In the genomic region with DNA sequence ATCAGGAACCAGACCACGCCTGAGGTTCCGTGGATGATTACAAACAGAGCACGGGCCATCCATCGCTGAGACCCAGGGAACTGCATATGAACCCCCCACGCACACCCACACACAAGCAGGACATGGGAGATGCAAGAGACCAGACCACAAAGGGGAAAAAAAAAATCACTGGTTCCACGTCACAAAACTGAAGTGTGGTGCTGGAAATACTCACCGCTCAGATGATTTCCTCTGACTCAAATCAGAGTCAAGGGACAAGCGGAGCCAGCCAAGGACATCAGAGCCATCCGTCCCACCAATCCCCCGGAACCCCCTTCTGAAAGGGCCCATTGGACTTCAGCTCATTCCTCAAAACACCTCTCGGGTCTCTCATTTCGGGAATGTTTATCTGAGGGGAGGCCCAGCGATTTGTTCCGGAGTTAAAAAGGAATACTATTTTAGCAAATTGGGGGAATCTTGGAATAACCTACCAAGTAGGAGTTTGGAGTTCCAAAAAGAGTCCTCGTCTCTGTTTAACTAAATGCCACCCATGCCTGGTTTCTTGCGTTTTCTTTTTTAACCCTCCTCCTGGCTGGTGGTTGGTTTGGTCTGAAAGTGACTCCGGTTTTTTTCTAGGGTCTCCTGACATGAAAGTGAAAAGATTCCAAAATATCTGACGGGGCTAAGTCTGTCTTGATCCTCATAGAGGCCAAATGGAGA, we compare ENCODE assay signal across 8 cellular contexts. TPM values are rescaled to one million over a fixed set of nuclear protein-coding genes. Genes with fewer than 3 reads are reported as not detected.
DNase-seq lines count a peak whose midpoint lies in the region; ATAC-seq, FAIRE-seq and TF ChIP-seq lines count a peak whose summit lies in the region.

No MANE protein-coding gene starts in this region.

- H3K27me3 ChIP-seq in SU-DHL-6 (ENCODE audit: low read length) (no peaks in the 10 kb centered on the region), subcutaneous abdominal adipose tissue (ENCODE audit: control insufficient read depth in 5 of 5, insufficient read depth in 4 of 5, low read length in 5 of 5) (no peaks in the 10 kb centered on the region)

- peak overlapping the region; percentile 28 for H3K4me2 ChIP-seq in SU-DHL-6 (ENCODE audit: low read depth, low read length, poor library complexity, severe bottlenecking)

- peaks cover 6% of the 10 kb centered on the region; the same call in 1 of the 2 replicates for H3F3A ChIP-seq in SU-DHL-6 (ENCODE audit: insufficient read depth)

- no peak for FAIRE-seq in HTR-8/SVneo (lab: Jason Lieb, UNC)

- H3K9me3 ChIP-seq in SU-DHL-6 (ENCODE audit: insufficient read depth, low read length) = no peaks in the 10 kb centered on the region
- no peaks in the 10 kb centered on the region for H3K9me3 ChIP-seq in subcutaneous abdominal adipose tissue (ENCODE audit: control insufficient read depth in 5 of 5, low read length in 5 of 5)

- no peak overlapping the region for H3K4me3 ChIP-seq in SU-DHL-6 (ENCODE audit: insufficient read depth, low read length, poor library complexity, severe bottlenecking)
- peak overlapping the region in 1 of 5 donors; percentile 14 for H3K4me3 ChIP-seq in subcutaneous abdominal adipose tissue (ENCODE audit: low read depth in 1 of 5, low read length in 5 of 5)

- no peak for TF ChIP-seq CTCF in SU-DHL-6 (IDR thresholded peaks at IDR 0.05; ENCODE audit: insufficient read depth, low read length, poor library complexity, severe bottlenecking)

- DNase-seq in ELR (ENCODE audit: low read depth) = peak; percentile 90
- DNase-seq in left ventricle myocardium superior = no peak
- DNase-seq in NCI-H345 treated with DMSO at 0.1 percent for 48 hours (lab: John Stamatoyannopoulos, UW; ENCODE audit: unreplicated experiment) = no peak
- DNase-seq in NOMO-1 treated with dmso at 0.1 percent for 144 hours (lab: John Stamatoyannopoulos, UW; ENCODE audit: unreplicated experiment) = no peak
- DNase-seq in HTR-8/SVneo (ENCODE audit: insufficient read length, low spot score) = no peak

- H3K27ac ChIP-seq in SU-DHL-6 (ENCODE audit: low read depth, low read length) = peak overlapping the region; percentile 29; the same call in 1 of the 2 replicates
- H3K27ac ChIP-seq in subcutaneous abdominal adipose tissue (ENCODE audit: low read depth, low read length) = no peak overlapping the region

- H3K9me2 ChIP-seq in SU-DHL-6 (replicated peaks; ENCODE audit: insufficient read depth, low read length) = no peaks in the 10 kb centered on the region

- no peak overlapping the region for H3K9ac ChIP-seq in SU-DHL-6 (ENCODE audit: low read length)
- peak overlapping the region in 3 of 5 donors; percentile 15 to 52 (median 41) for H3K9ac ChIP-seq in subcutaneous abdominal adipose tissue (ENCODE audit: low read length in 5 of 5)

- H3K4me1 ChIP-seq in subcutaneous abdominal adipose tissue (ENCODE audit: control insufficient read depth in 5 of 5, insufficient read depth in 5 of 5, low read length in 5 of 5) = peaks cover 0 to 18% (median 6%) of the 10 kb centered on the region in 5 donors

- H3K79me2 ChIP-seq in SU-DHL-6 (ENCODE audit: insufficient read depth, low read length) = peaks cover 70% of the 10 kb centered on the region

- no peaks in the 10 kb centered on the region for H3K36me3 ChIP-seq in SU-DHL-6 (ENCODE audit: low read length)
- H3K36me3 ChIP-seq in subcutaneous abdominal adipose tissue (ENCODE audit: control insufficient read depth in 5 of 5, insufficient read depth in 5 of 5, low read length in 5 of 5) = no peaks in the 10 kb centered on the region

- intact Hi-C loops in left ventricle myocardium superior (cut with micrococcal nuclease) = no loop called here

- ATAC-seq in GM21390 (IDR thresholded peaks at IDR 0.05; ENCODE audit: unreplicated experiment) (peak; percentile 38), left ventricle myocardium superior (peak; percentile 51)

- H4K20me1 ChIP-seq in SU-DHL-6 (ENCODE audit: low read depth, low read length) = no peaks in the 10 kb centered on the region

- H2AFZ ChIP-seq in SU-DHL-6 (ENCODE audit: low read depth, low read length, severe bottlenecking) = no peak overlapping the region

RNA-seq across cellular contexts. Expression of a gene that starts 15.0 kb away (rescaled TPM):
- total RNA-seq in left ventricle myocardium superior = 16.7 TPM

RNA-seq across cellular contexts. Expression of a gene that starts 55.3 kb away (rescaled TPM):
- 79.0 TPM for total RNA-seq in left ventricle myocardium superior

RNA-seq across cellular contexts. Expression of a gene that starts 57.3 kb away (rescaled TPM):
- total RNA-seq in left ventricle myocardium superior = 13.2 TPM

RNA-seq across cellular contexts. Expression of a gene that starts 57.3 kb away (rescaled TPM):
- total RNA-seq in left ventricle myocardium superior = 23.5 TPM
